21 cellular contexts compared by ENCODE assay signal in the genomic region with DNA sequence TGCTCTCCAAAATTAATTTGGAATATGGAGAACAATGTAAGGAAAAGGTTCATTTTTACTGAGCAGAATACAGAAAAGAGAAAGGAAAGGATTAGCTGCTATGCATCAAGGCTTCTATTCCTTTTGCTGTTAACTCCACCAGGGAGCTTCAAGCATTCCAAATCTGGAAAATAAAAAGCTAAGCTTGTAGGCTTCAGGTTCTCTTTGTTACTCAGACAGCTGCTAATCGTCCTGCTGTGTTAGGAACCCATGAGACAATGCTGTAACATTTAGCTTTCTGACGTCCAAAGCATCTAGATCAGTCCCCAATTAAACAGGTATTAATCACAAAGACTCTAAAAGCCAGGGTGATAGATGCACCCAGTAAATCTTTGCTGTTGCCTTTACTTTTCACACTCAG.
"Had no signal": no experiment of that assay in that cellular context is flagged by ENCODE, and none has a peak within 500 bp of the region (broad histone marks: within the 10 kb centered on the region; RNA-seq: fewer than 3 reads in every experiment).

No MANE protein-coding gene starts in this region.

- H3K9me3 Mint-ChIP-seq: activated CD8-positive, alpha-beta T cell treated with anti-CD3 and anti-CD28 coated beads for 36 hours; activated naive CD4-positive, alpha-beta T cell treated with anti-CD3 and anti-CD28 coated beads for 36 hours; activated naive CD8-positive, alpha-beta T cell treated with anti-CD3 and anti-CD28 coated beads, Interleukin-2, amount 50 U/mL, for 24 hours; brain; stimulated activated memory B cell treated with anti-CD40 and anti-IgM and Interleukin-4, amounts not matched to agents 10 μg/mL and 1 μg/mL and 100 μg/mL, for 72 hours; type B pancreatic cell had no signal

- H3K27ac ChIP-seq: left ventricle myocardium inferior, spleen had no signal

- H3K9me3 ChIP-seq: esophagus squamous epithelium, heart right ventricle, left ventricle myocardium inferior, mucosa of descending colon, spleen, testis had no signal

- H3K4me3 ChIP-seq: esophagus squamous epithelium, heart right ventricle, left ventricle myocardium inferior, mucosa of descending colon, spleen, testis had no signal

- H3K4me3 Mint-ChIP-seq: activated CD4-positive, alpha-beta T cell treated with anti-CD3 and anti-CD28 coated beads, Interleukin-2, amount 10 ng/mL, durations not matched to agents 24 days and 14 days; activated CD8-positive, alpha-beta T cell treated with anti-CD3 and anti-CD28 coated beads for 36 hours; activated naive CD4-positive, alpha-beta T cell treated with anti-CD3 and anti-CD28 coated beads for 36 hours; activated naive CD8-positive, alpha-beta T cell treated with anti-CD3 and anti-CD28 coated beads, Interleukin-2, amount 50 U/mL, for 24 hours; activated T-helper 17 cell treated with anti-CD3 and anti-CD28 coated beads, Interleukin-2, amount 50 U/mL, for 72 hours; naive B cell; stimulated activated memory B cell treated with anti-CD40 and anti-IgM and Interleukin-4, amounts not matched to agents 10 μg/mL and 1 μg/mL and 100 μg/mL, for 72 hours; type B pancreatic cell had no signal

- H3K27ac Mint-ChIP-seq: activated CD4-positive, alpha-beta T cell treated with anti-CD3 and anti-CD28 coated beads, Interleukin-2, amount 10 ng/mL, durations not matched to agents 24 days and 14 days; activated CD8-positive, alpha-beta T cell treated with anti-CD3 and anti-CD28 coated beads for 36 hours; activated naive CD4-positive, alpha-beta T cell treated with anti-CD3 and anti-CD28 coated beads for 36 hours; activated naive CD8-positive, alpha-beta T cell treated with anti-CD3 and anti-CD28 coated beads, Interleukin-2, amount 50 U/mL, for 24 hours; type B pancreatic cell had no signal

- H3K4me1 ChIP-seq: testis had no signal

- H3K36me3 ChIP-seq: esophagus squamous epithelium, heart right ventricle, left ventricle myocardium inferior, spleen had no signal

- ATAC-seq: activated CD8-positive, alpha-beta T cell treated with anti-CD3 and anti-CD28 coated beads for 36 hours; activated naive CD8-positive, alpha-beta T cell treated with anti-CD3 and anti-CD28 coated beads, Interleukin-2, amount 50 U/mL, for 24 hours; activated T-helper 17 cell treated with anti-CD3 and anti-CD28 coated beads, Interleukin-2, amount 50 U/mL, for 72 hours; mucosa of descending colon; stimulated activated memory B cell treated with anti-CD40 and anti-IgM and Interleukin-4, amounts not matched to agents 10 μg/mL and 1 μg/mL and 100 μg/mL, for 72 hours had no signal

- H3K27me3 Mint-ChIP-seq: activated CD8-positive, alpha-beta T cell treated with anti-CD3 and anti-CD28 coated beads for 36 hours; activated naive CD8-positive, alpha-beta T cell treated with anti-CD3 and anti-CD28 coated beads, Interleukin-2, amount 50 U/mL, for 24 hours; activated T-helper 17 cell treated with anti-CD3 and anti-CD28 coated beads, Interleukin-2, amount 50 U/mL, for 72 hours; brain; stimulated activated memory B cell treated with anti-CD40 and anti-IgM and Interleukin-4, amounts not matched to agents 10 μg/mL and 1 μg/mL and 100 μg/mL, for 72 hours had no signal

- H3K27me3 ChIP-seq: esophagus squamous epithelium, heart right ventricle, spleen, testis had no signal

- DNase-seq: activated CD4-positive, alpha-beta T cell treated with anti-CD3 and anti-CD28 coated beads, Interleukin-2, amount 10 ng/mL, durations not matched to agents 24 days and 14 days; activated CD8-positive, alpha-beta T cell treated with anti-CD3 and anti-CD28 coated beads for 36 hours; activated naive CD4-positive, alpha-beta T cell treated with anti-CD3 and anti-CD28 coated beads for 36 hours; activated naive CD8-positive, alpha-beta T cell treated with anti-CD3 and anti-CD28 coated beads, Interleukin-2, amount 50 U/mL, for 24 hours; activated T-cell treated with anti-CD3 and anti-CD28 coated beads, Interleukin-2, amount 50 U/mL, for 1 hour; esophagus squamous epithelium; kidney; left ventricle myocardium inferior; mucosa of descending colon; naive B cell; nucleus accumbens; posterior cingulate gyrus; spleen; stimulated activated CD4-positive, alpha-beta T cell treated with anti-CD3 and anti-CD28 coated beads, Interleukin-4, amount 100 ng/mL, for 4 hours; T-helper 2 cell; testis had no signal

- H3K36me3 Mint-ChIP-seq: naive B cell; stimulated activated memory B cell treated with anti-CD40 and anti-IgM and Interleukin-4, amounts not matched to agents 10 μg/mL and 1 μg/mL and 100 μg/mL, for 72 hours had no signal
